Comparison of ENCODE assay signal across 1 cellular context in genomic region chr2:70463997-70464396, GRCh38.
A peak's percentile ranks its signal among the peaks of the same experiment; 100 is the strongest.
TF ChIP-seq lines count a peak whose summit lies in the region.

No MANE protein-coding gene starts in this region.

TF ChIP-seq in HepG2, 621 proteins besides CTCF, POLR2A, EP300 and RAD21 (continued from another document):
- TF ChIP-seq HNF1A (IDR thresholded peaks at IDR 0.05; ENCODE audit: low read depth) (no peak), HNF1A (CRISPR knock-in tag; IDR thresholded peaks at IDR 0.05; ENCODE audit: borderline replicate concordance) (0 out of 2 replicates have a peak, but pooled peaks have one; percentile 30), HNRNPL (IDR thresholded peaks at IDR 0.05; ENCODE audit: low read depth, low read length) (no peak), MAF1 (CRISPR knock-in tag; IDR thresholded peaks at IDR 0.05; ENCODE audit: borderline replicate concordance) (0 out of 2 replicates have a peak, but pooled peaks have one; percentile 11), ZMYM2 (CRISPR knock-in tag; IDR thresholded peaks at IDR 0.05) (no peak), ZNF605 (CRISPR knock-in tag; IDR thresholded peaks at IDR 0.05) (0 out of 2 replicates have a peak, but pooled peaks have one; percentile 1), ZFY (CRISPR knock-in tag; IDR thresholded peaks at IDR 0.05) (peak; percentile 42; the same call in 1 of the 2 replicates), MED1 (CRISPR knock-in tag; IDR thresholded peaks at IDR 0.05) (0 out of 2 replicates have a peak, but pooled peaks have one; percentile 6), SOX13 (IDR thresholded peaks at IDR 0.05) (no peak), SOX13 (CRISPR knock-in tag; conservative IDR thresholded peaks at IDR 0.05 in 1 of 2, IDR thresholded peaks at IDR 0.05 in 1 of 2) (0 out of 4 replicates have a peak, but pooled peaks of 1 of the 2 experiments have one; percentile 12), ZNF83 (CRISPR knock-in tag; IDR thresholded peaks at IDR 0.05; ENCODE audit: borderline replicate concordance) (no peak), ZSCAN9 (CRISPR knock-in tag; IDR thresholded peaks at IDR 0.05; ENCODE audit: borderline replicate concordance) (no peak), PHF21A (CRISPR knock-in tag; IDR thresholded peaks at IDR 0.05) (peak; percentile 43; the same call in 1 of the 2 replicates), ZNF782 (CRISPR knock-in tag; IDR thresholded peaks at IDR 0.05; ENCODE audit: borderline replicate concordance) (no peak), ZNF263 (CRISPR knock-in tag; IDR thresholded peaks at IDR 0.05) (no peak), KAT7 (CRISPR knock-in tag; IDR thresholded peaks at IDR 0.05; ENCODE audit: borderline replicate concordance) (no peak), MED13 (CRISPR knock-in tag; IDR thresholded peaks at IDR 0.05) (0 out of 2 replicates have a peak, but pooled peaks have one; percentile 12), ZFP62 (CRISPR knock-in tag; IDR thresholded peaks at IDR 0.05) (no peak)
- TF ChIP-seq, protein P1, sequence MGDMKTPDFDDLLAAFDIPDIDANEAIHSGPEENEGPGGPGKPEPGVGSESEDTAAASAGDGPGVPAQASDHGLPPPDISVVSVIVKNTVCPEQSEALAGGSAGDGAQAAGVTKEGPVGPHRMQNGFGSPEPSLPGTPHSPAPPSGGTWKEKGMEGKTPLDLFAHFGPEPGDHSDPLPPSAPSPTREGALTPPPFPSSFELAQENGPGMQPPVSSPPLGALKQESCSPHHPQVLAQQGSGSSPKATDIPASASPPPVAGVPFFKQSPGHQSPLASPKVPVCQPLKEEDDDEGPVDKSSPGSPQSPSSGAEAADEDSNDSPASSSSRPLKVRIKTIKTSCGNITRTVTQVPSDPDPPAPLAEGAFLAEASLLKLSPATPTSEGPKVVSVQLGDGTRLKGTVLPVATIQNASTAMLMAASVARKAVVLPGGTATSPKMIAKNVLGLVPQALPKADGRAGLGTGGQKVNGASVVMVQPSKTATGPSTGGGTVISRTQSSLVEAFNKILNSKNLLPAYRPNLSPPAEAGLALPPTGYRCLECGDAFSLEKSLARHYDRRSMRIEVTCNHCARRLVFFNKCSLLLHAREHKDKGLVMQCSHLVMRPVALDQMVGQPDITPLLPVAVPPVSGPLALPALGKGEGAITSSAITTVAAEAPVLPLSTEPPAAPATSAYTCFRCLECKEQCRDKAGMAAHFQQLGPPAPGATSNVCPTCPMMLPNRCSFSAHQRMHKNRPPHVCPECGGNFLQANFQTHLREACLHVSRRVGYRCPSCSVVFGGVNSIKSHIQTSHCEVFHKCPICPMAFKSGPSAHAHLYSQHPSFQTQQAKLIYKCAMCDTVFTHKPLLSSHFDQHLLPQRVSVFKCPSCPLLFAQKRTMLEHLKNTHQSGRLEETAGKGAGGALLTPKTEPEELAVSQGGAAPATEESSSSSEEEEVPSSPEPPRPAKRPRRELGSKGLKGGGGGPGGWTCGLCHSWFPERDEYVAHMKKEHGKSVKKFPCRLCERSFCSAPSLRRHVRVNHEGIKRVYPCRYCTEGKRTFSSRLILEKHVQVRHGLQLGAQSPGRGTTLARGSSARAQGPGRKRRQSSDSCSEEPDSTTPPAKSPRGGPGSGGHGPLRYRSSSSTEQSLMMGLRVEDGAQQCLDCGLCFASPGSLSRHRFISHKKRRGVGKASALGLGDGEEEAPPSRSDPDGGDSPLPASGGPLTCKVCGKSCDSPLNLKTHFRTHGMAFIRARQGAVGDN (CRISPR knock-in tag; IDR thresholded peaks at IDR 0.05), result peak; percentile 44
- TF ChIP-seq, protein P2, sequence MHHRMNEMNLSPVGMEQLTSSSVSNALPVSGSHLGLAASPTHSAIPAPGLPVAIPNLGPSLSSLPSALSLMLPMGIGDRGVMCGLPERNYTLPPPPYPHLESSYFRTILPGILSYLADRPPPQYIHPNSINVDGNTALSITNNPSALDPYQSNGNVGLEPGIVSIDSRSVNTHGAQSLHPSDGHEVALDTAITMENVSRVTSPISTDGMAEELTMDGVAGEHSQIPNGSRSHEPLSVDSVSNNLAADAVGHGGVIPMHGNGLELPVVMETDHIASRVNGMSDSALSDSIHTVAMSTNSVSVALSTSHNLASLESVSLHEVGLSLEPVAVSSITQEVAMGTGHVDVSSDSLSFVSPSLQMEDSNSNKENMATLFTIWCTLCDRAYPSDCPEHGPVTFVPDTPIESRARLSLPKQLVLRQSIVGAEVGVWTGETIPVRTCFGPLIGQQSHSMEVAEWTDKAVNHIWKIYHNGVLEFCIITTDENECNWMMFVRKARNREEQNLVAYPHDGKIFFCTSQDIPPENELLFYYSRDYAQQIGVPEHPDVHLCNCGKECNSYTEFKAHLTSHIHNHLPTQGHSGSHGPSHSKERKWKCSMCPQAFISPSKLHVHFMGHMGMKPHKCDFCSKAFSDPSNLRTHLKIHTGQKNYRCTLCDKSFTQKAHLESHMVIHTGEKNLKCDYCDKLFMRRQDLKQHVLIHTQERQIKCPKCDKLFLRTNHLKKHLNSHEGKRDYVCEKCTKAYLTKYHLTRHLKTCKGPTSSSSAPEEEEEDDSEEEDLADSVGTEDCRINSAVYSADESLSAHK (CRISPR knock-in tag; IDR thresholded peaks at IDR 0.05; ENCODE audit: borderline replicate concordance), result no peak
- TF ChIP-seq, protein P3, sequence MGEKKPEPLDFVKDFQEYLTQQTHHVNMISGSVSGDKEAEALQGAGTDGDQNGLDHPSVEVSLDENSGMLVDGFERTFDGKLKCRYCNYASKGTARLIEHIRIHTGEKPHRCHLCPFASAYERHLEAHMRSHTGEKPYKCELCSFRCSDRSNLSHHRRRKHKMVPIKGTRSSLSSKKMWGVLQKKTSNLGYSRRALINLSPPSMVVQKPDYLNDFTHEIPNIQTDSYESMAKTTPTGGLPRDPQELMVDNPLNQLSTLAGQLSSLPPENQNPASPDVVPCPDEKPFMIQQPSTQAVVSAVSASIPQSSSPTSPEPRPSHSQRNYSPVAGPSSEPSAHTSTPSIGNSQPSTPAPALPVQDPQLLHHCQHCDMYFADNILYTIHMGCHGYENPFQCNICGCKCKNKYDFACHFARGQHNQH (CRISPR knock-in tag; IDR thresholded peaks at IDR 0.05), result 0 out of 2 replicates have a peak, but pooled peaks have one; percentile 9
- TF ChIP-seq, protein P4, sequence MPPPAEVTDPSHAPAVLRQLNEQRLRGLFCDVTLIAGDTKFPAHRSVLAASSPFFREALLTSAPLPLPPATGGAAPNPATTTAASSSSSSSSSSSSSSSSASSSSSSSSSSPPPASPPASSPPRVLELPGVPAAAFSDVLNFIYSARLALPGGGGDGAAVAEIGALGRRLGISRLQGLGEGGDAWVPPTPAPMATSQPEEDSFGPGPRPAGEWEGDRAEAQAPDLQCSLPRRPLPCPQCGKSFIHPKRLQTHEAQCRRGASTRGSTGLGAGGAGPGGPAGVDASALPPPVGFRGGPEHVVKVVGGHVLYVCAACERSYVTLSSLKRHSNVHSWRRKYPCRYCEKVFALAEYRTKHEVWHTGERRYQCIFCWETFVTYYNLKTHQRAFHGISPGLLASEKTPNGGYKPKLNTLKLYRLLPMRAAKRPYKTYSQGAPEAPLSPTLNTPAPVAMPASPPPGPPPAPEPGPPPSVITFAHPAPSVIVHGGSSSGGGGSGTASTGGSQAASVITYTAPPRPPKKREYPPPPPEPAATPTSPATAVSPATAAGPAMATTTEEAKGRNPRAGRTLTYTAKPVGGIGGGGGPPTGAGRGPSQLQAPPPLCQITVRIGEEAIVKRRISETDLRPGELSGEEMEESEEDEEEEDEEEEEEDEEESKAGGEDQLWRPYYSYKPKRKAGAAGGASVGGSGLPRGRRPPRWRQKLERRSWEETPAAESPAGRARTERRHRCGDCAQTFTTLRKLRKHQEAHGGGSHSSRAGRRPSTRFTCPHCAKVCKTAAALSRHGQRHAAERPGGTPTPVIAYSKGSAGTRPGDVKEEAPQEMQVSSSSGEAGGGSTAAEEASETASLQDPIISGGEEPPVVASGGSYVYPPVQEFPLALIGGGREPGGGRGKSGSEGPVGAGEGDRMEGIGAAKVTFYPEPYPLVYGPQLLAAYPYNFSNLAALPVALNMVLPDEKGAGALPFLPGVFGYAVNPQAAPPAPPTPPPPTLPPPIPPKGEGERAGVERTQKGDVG (CRISPR knock-in tag; IDR thresholded peaks at IDR 0.05; ENCODE audit: borderline replicate concordance), result no peak
- TF ChIP-seq, protein P5, sequence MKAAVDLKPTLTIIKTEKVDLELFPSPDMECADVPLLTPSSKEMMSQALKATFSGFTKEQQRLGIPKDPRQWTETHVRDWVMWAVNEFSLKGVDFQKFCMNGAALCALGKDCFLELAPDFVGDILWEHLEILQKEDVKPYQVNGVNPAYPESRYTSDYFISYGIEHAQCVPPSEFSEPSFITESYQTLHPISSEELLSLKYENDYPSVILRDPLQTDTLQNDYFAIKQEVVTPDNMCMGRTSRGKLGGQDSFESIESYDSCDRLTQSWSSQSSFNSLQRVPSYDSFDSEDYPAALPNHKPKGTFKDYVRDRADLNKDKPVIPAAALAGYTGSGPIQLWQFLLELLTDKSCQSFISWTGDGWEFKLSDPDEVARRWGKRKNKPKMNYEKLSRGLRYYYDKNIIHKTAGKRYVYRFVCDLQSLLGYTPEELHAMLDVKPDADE (CRISPR knock-in tag; IDR thresholded peaks at IDR 0.05), result no peak
- TF ChIP-seq, protein P6, sequence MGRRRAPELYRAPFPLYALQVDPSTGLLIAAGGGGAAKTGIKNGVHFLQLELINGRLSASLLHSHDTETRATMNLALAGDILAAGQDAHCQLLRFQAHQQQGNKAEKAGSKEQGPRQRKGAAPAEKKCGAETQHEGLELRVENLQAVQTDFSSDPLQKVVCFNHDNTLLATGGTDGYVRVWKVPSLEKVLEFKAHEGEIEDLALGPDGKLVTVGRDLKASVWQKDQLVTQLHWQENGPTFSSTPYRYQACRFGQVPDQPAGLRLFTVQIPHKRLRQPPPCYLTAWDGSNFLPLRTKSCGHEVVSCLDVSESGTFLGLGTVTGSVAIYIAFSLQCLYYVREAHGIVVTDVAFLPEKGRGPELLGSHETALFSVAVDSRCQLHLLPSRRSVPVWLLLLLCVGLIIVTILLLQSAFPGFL (CRISPR knock-in tag; IDR thresholded peaks at IDR 0.05), result no peak
- TF ChIP-seq, protein P7, sequence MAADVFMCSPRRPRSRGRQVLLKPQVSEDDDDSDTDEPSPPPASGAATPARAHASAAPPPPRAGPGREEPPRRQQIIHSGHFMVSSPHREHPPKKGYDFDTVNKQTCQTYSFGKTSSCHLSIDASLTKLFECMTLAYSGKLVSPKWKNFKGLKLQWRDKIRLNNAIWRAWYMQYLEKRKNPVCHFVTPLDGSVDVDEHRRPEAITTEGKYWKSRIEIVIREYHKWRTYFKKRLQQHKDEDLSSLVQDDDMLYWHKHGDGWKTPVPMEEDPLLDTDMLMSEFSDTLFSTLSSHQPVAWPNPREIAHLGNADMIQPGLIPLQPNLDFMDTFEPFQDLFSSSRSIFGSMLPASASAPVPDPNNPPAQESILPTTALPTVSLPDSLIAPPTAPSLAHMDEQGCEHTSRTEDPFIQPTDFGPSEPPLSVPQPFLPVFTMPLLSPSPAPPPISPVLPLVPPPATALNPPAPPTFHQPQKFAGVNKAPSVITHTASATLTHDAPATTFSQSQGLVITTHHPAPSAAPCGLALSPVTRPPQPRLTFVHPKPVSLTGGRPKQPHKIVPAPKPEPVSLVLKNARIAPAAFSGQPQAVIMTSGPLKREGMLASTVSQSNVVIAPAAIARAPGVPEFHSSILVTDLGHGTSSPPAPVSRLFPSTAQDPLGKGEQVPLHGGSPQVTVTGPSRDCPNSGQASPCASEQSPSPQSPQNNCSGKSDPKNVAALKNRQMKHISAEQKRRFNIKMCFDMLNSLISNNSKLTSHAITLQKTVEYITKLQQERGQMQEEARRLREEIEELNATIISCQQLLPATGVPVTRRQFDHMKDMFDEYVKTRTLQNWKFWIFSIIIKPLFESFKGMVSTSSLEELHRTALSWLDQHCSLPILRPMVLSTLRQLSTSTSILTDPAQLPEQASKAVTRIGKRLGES (CRISPR knock-in tag; IDR thresholded peaks at IDR 0.05; ENCODE audit: borderline replicate concordance), result no peak
